In genomic region chr4:61296115-61296514, GRCh38 we compare ENCODE assay signal across 2 cellular contexts.
TF ChIP-seq lines count a peak whose summit lies in the region.

No MANE protein-coding gene starts in this region.

TF ChIP-seq in GM23338, 12 proteins besides CTCF, POLR2A, EP300 and RAD21 (continued from another document):
- TF ChIP-seq REST (IDR thresholded peaks at IDR 0.05; ENCODE audit: unreplicated experiment): no peak
- no peak for TF ChIP-seq EZH2 (IDR thresholded peaks at IDR 0.05; ENCODE audit: low read depth, unreplicated experiment)
- TF ChIP-seq ZNF331 (CRISPR knock-in tag; IDR thresholded peaks at IDR 0.05; ENCODE audit: low read depth): no peak
- TF ChIP-seq POLR2AphosphoS5 (IDR thresholded peaks at IDR 0.05; ENCODE audit: low read depth): no peak
- TF ChIP-seq ZNF114 (CRISPR knock-in tag; IDR thresholded peaks at IDR 0.05): no peak
- TF ChIP-seq ZNF462 (CRISPR knock-in tag; IDR thresholded peaks at IDR 0.05): no peak
- TF ChIP-seq NANOG (IDR thresholded peaks at IDR 0.05; ENCODE audit: borderline replicate concordance): no peak
- TF ChIP-seq CREB1 (CRISPR knock-in tag; IDR thresholded peaks at IDR 0.05; ENCODE audit: low read depth): no peak
- no peak for TF ChIP-seq EZH2phosphoT487 (IDR thresholded peaks at IDR 0.05; ENCODE audit: unreplicated experiment)
- TF ChIP-seq STAT1 (IDR thresholded peaks at IDR 0.05; ENCODE audit: unreplicated experiment): no peak
TF ChIP-seq in GM23338: peak in this region for 0.

TF ChIP-seq in SK-N-SH, 30 proteins besides CTCF, POLR2A, EP300 and RAD21 (continued from another document):
- no peak for TF ChIP-seq REST (IDR thresholded peaks at IDR 0.05; ENCODE audit: low read depth, low read length)
- TF ChIP-seq NRF1 (IDR thresholded peaks at IDR 0.05; ENCODE audit: low read depth, low read length): no peak
- TF ChIP-seq IRF3 (IDR thresholded peaks at IDR 0.05; ENCODE audit: low read depth, low read length): no peak
- no peak for TF ChIP-seq USF2 (IDR thresholded peaks at IDR 0.05; ENCODE audit: borderline replicate concordance, low read depth, low read length)
- TF ChIP-seq YY1 (IDR thresholded peaks at IDR 0.05; ENCODE audit: low read depth): no peak
- no peak for TF ChIP-seq MAX (IDR thresholded peaks at IDR 0.05; ENCODE audit: low read depth)
- TF ChIP-seq ELF1 (IDR thresholded peaks at IDR 0.05): no peak
- no peak for TF ChIP-seq ZBTB33 (IDR thresholded peaks at IDR 0.05; ENCODE audit: borderline replicate concordance, low read depth)
